In genomic region chr3:134650431-134651346, GRCh38 we compare ENCODE assay signal across 9 cellular contexts. TPM values are rescaled to one million over a fixed set of nuclear protein-coding genes. Genes with fewer than 3 reads are reported as not detected.
DNase-seq lines count a peak whose midpoint lies in the region; FAIRE-seq and TF ChIP-seq lines count a peak whose summit lies in the region.
"Had no signal": no experiment of that assay in that cellular context is flagged by ENCODE, and none has a peak within 500 bp of the region (broad histone marks: within the 10 kb centered on the region; RNA-seq: fewer than 3 reads in every experiment).

Gene KY (minus strand): TSS chr3:134651022. CDS start chr3:134650960, 62 bp downstream.

- TF ChIP-seq CTCF in osteoblast (IDR thresholded peaks at IDR 0.05; ENCODE audit: extremely low read depth, low read depth, low read length): peak; percentile 11

- H3K4me2 ChIP-seq in osteoblast (ENCODE audit: insufficient read depth, low read length): peak within 1 kb of the TSS; percentile 87

- peaks cover 28% of the 10 kb centered on the region for H3K4me1 ChIP-seq in osteoblast (ENCODE audit: insufficient read depth, low read length)

- no peak for TF ChIP-seq POLR2A in GM12892 (IDR thresholded peaks at IDR 0.05; ENCODE audit: low read depth, low read length)

- H3K36me3 Mint-ChIP-seq in activated naive CD8-positive, alpha-beta T cell treated with anti-CD3 and anti-CD28 coated beads for 36 hours: no peaks in the 10 kb centered on the region

- FAIRE-seq in GM12892 (lab: Jason Lieb, UNC): no peak

- DNase-seq in activated T-cell treated with anti-CD3 and anti-CD28 coated beads for 48 hours (ENCODE audit: low read depth) (peak; percentile 3), cardiac septum (ENCODE audit: low spot score) (peak; percentile 87), osteoblast (ENCODE audit: insufficient read length, low spot score, missing footprints) (peak; percentile 92), GM12892 (ENCODE audit: insufficient read length) (no peak), NCI-H1694 treated with DMSO at 0.1 percent for 48 hours (lab: John Stamatoyannopoulos, UW) (no peak)
- DNase-seq in activated T-cell treated with anti-CD3 and anti-CD28 coated beads, Interleukin-2, amount 50 U/mL, for 1 hour: no peak
- peak; percentile 17 for DNase-seq in activated naive CD8-positive, alpha-beta T cell treated with anti-CD3 and anti-CD28 coated beads for 36 hours
- no peak for DNase-seq in activated CD4-positive, alpha-beta T cell treated with anti-CD3 and anti-CD28 coated beads for 1 hour

- H3K9me3 Mint-ChIP-seq in activated naive CD8-positive, alpha-beta T cell treated with anti-CD3 and anti-CD28 coated beads for 36 hours: no peaks in the 10 kb centered on the region
- H3K9me3 Mint-ChIP-seq: stimulated activated naive CD8-positive, alpha-beta T cell treated with anti-CD3 and anti-CD28 coated beads, Interleukin-15, Interleukin-2, amounts not matched to agents 100 ng/mL and 50 ng/mL, for 24 hours had no signal

- no peaks in the 10 kb centered on the region for H3K9me3 ChIP-seq in osteoblast (ENCODE audit: low read depth, low read length)

- H3K36me3 ChIP-seq in osteoblast (ENCODE audit: insufficient read depth, low read length): peaks cover 7% of the 10 kb centered on the region

- intact Hi-C loops in cardiac septum (cut with DNase I): loop anchor here (2.0 to 5.0 kb wide), 3 partner anchors 26 to 104 kb away; no protein-coding TSS in a partner anchor

- H3K4me1 Mint-ChIP-seq in activated naive CD8-positive, alpha-beta T cell treated with anti-CD3 and anti-CD28 coated beads for 36 hours: no peaks in the 10 kb centered on the region

- H3K27me3 Mint-ChIP-seq in activated naive CD8-positive, alpha-beta T cell treated with anti-CD3 and anti-CD28 coated beads for 36 hours: peaks cover 20% of the 10 kb centered on the region

- H3K27ac Mint-ChIP-seq in activated naive CD8-positive, alpha-beta T cell treated with anti-CD3 and anti-CD28 coated beads for 36 hours: no peak within 1 kb of the TSS
- H3K27ac Mint-ChIP-seq: stimulated activated naive CD8-positive, alpha-beta T cell treated with anti-CD3 and anti-CD28 coated beads, Interleukin-15, Interleukin-2, amounts not matched to agents 100 ng/mL and 50 ng/mL, for 24 hours had no signal

- peak within 1 kb of the TSS; percentile 78 for H3K4me3 ChIP-seq in osteoblast (ENCODE audit: insufficient read depth, low read length)

- H3K4me3 Mint-ChIP-seq in activated naive CD8-positive, alpha-beta T cell treated with anti-CD3 and anti-CD28 coated beads for 36 hours: peak within 1 kb of the TSS; percentile 20
- H3K4me3 Mint-ChIP-seq: stimulated activated naive CD8-positive, alpha-beta T cell treated with anti-CD3 and anti-CD28 coated beads, Interleukin-15, Interleukin-2, amounts not matched to agents 100 ng/mL and 50 ng/mL, for 24 hours had no signal

- peak within 1 kb of the TSS; percentile 87 for H3K27ac ChIP-seq in osteoblast (ENCODE audit: low read depth, low read length)

- peak within 1 kb of the TSS; percentile 88 for H2AFZ ChIP-seq in osteoblast (ENCODE audit: low read length)

- H4K20me1 ChIP-seq in osteoblast (ENCODE audit: insufficient read depth, low read length): no peaks in the 10 kb centered on the region

- no peaks in the 10 kb centered on the region for H3K27me3 ChIP-seq in osteoblast (ENCODE audit: insufficient read depth, low read length)

- H3K79me2 ChIP-seq in osteoblast (ENCODE audit: insufficient read depth, low read length): no peaks in the 10 kb centered on the region

RNA-seq across cellular contexts. Expression of gene KY, which starts in this region (rescaled TPM):
- not detected for total RNA-seq in activated naive CD8-positive, alpha-beta T cell treated with anti-CD3 and anti-CD28 coated beads for 36 hours
- total RNA-seq in cardiac septum: 3.9 TPM
- 2.1 and 3.6 TPM in 2 replicates for total RNA-seq in osteoblast
- not detected for polyA plus RNA-seq in GM12892 (2012; ENCODE audit: missing spikeins)

Comparison
In these comparisons a context has a peak if more than half of its experiments do, and no peak if none do; other contexts are left out.
1. DNase-seq: peak in activated T-cell treated with anti-CD3 and anti-CD28 coated beads for 48 hours (single experiment), cardiac septum (single experiment) and osteoblast (single experiment); none in activated T-cell treated with anti-CD3 and anti-CD28 coated beads, Interleukin-2, amount 50 U/mL, for 1 hour (single experiment), GM12892 (single experiment), NCI-H1694 treated with DMSO at 0.1 percent for 48 hours (single experiment) and activated CD4-positive, alpha-beta T cell treated with anti-CD3 and anti-CD28 coated beads for 1 hour (single experiment).
2. Peak in DNase-seq in activated naive CD8-positive, alpha-beta T cell treated with anti-CD3 and anti-CD28 coated beads for 36 hours; RNA of the gene not detected or under 1 TPM.